In genomic region chr10:31320179-31320597, GRCh38 we compare ENCODE assay signal across 8 cellular contexts. TPM values are rescaled to one million over a fixed set of nuclear protein-coding genes. Genes with fewer than 3 reads are reported as not detected.
DNase-seq lines count a peak whose midpoint lies in the region; TF ChIP-seq lines count a peak whose summit lies in the region.

No MANE protein-coding gene starts in this region.

- CTCF ChIA-PET in PC-9 (lab: Charles Lee) = no interaction called here
- CTCF ChIA-PET in activated naive CD4-positive, alpha-beta T cell treated with anti-CD3 and anti-CD28 coated beads for 36 hours (lab: Charles Lee) = no interaction called here

- H3K4me3 ChIP-seq in GM12864 (ENCODE audit: low read depth, low read length) (peak overlapping the region; percentile 95), HFF-Myc (replicated peaks; ENCODE audit: low read depth, low read length) (peak overlapping the region; percentile 85), PC-9 (peak overlapping the region; percentile 39; the same call in 1 of the 2 replicates)

- peaks cover 3% of the 10 kb centered on the region for H3K36me3 Mint-ChIP-seq in activated naive CD4-positive, alpha-beta T cell treated with anti-CD3 and anti-CD28 coated beads for 36 hours (ENCODE audit: low read depth)

- H3K4me1 ChIP-seq in PC-9 (replicated peaks; ENCODE audit: insufficient read depth) = no peaks in the 10 kb centered on the region; the same call in 1 of the 2 replicates

- H3K27ac ChIP-seq in PC-9 = no peak overlapping the region

- H3K9me3 ChIP-seq in PC-9 (ENCODE audit: insufficient read depth, low read depth) = no peaks in the 10 kb centered on the region

- no peaks in the 10 kb centered on the region for H3K27me3 Mint-ChIP-seq in activated naive CD4-positive, alpha-beta T cell treated with anti-CD3 and anti-CD28 coated beads for 36 hours (ENCODE audit: low read depth)

- no peaks in the 10 kb centered on the region for H3K36me3 ChIP-seq in PC-9 (ENCODE audit: low read depth)

- H3K27me3 ChIP-seq in PC-9 (ENCODE audit: insufficient read depth, low read depth) = 0 out of 2 replicates have a peak, but pooled peaks cover 4% of the 10 kb centered on the region

- no peak overlapping the region for H2AFZ ChIP-seq in PC-9

- peak overlapping the region; percentile 94 for H3K27ac Mint-ChIP-seq in activated naive CD4-positive, alpha-beta T cell treated with anti-CD3 and anti-CD28 coated beads for 36 hours

- POLR2A ChIA-PET in PC-9 (lab: Charles Lee; ENCODE audit: unreplicated experiment) = no interaction called here

- no TSS peak for BruUV-seq in PC-9 (replicated peaks; lab: Mats Ljungman, UMichigan)

- H4K20me1 ChIP-seq in PC-9 (ENCODE audit: insufficient read depth) = no peaks in the 10 kb centered on the region

- H3K4me2 ChIP-seq in PC-9 = peak overlapping the region; percentile 64

- peaks cover 40% of the 10 kb centered on the region for H3K4me1 Mint-ChIP-seq in activated naive CD4-positive, alpha-beta T cell treated with anti-CD3 and anti-CD28 coated beads for 36 hours (ENCODE audit: low read depth)

- DNase-seq in GM12864 (ENCODE audit: low read depth) (no peak), HFF-Myc (ENCODE audit: extremely low read depth, low read depth) (no peak), PC-9 (peak in 1 of 2 experiments; percentile 14), cardiac septum (ENCODE audit: low spot score) (peak; percentile 84), posterior cingulate gyrus (peak in 8 of 10 donors; percentile 15 to 81 (median 30)), A172 (ENCODE audit: low spot score) (no peak), HPDE6-E6E7 (ENCODE audit: extremely low spot score) (no peak)
- DNase-seq in activated naive CD4-positive, alpha-beta T cell treated with anti-CD3 and anti-CD28 coated beads for 36 hours = peak; percentile 71

- H3K9me2 ChIP-seq in PC-9 (ENCODE audit: insufficient read depth) = no peaks in the 10 kb centered on the region

- TF ChIP-seq CTCF in GM12864 (IDR thresholded peaks at IDR 0.05; ENCODE audit: low read depth, low read length, missing control alignments) (peak; percentile 9), HFF-Myc (IDR thresholded peaks at IDR 0.05; ENCODE audit: low read depth, low read length, missing control alignments) (no peak), PC-9 (conservative IDR thresholded peaks at IDR 0.05) (no peak)

- H3K79me2 ChIP-seq in PC-9 (ENCODE audit: low read depth) = peaks cover 6% of the 10 kb centered on the region; the same call in 1 of the 2 replicates

- H3F3A ChIP-seq in PC-9 (ENCODE audit: insufficient read depth, low read depth) = no peaks in the 10 kb centered on the region

- peak overlapping the region; percentile 82 for H3K4me3 Mint-ChIP-seq in activated naive CD4-positive, alpha-beta T cell treated with anti-CD3 and anti-CD28 coated beads for 36 hours

- intact Hi-C loops in PC-9 (cut with micrococcal nuclease; ENCODE audit: unreplicated experiment) = no loop called here
- intact Hi-C loops in activated naive CD4-positive, alpha-beta T cell treated with anti-CD3 and anti-CD28 coated beads for 36 hours (cut with micrococcal nuclease) = loop anchor here (1.0 to 5.0 kb wide), 4 partner anchors 62 to 1057 kb away; no protein-coding TSS in a partner anchor
- intact Hi-C loops in cardiac septum (cut with DNase I) = loop anchor here (2.0 to 10.0 kb wide), 6 partner anchors 72 to 487 kb away; no protein-coding TSS in a partner anchor
- intact Hi-C loops in posterior cingulate gyrus (cut with DNase I) = loop anchor here (5.0 kb wide), 2 partner anchors 442 to 487 kb away; no protein-coding TSS in a partner anchor

- no peaks in the 10 kb centered on the region for H3K9me3 Mint-ChIP-seq in activated naive CD4-positive, alpha-beta T cell treated with anti-CD3 and anti-CD28 coated beads for 36 hours

RNA-seq across cellular contexts. Expression of gene ZEB1, which starts 1.2 kb away (rescaled TPM):
- total RNA-seq in PC-9 (2021) (1.0 and 1.4 TPM in 2 replicates), cardiac septum (149 TPM)
- 10 to 100 TPM; 24.8 to 29.1 TPM for total RNA-seq in activated naive CD4-positive, alpha-beta T cell treated with anti-CD3 and anti-CD28 coated beads for 36 hours
- total RNA-seq in A172 (2014; rRNA removed; shearing (Covaris generic)) = 22.4 and 25.1 TPM in 2 replicates

Comparison
In these comparisons a context has a peak if more than half of its experiments do, and no peak if none do; other contexts are left out.
1. DNase-seq: peak in activated naive CD4-positive, alpha-beta T cell treated with anti-CD3 and anti-CD28 coated beads for 36 hours (single experiment), cardiac septum (single experiment) and posterior cingulate gyrus (8 of 10); none in GM12864 (single experiment), HFF-Myc (single experiment), A172 (single experiment) and HPDE6-E6E7 (single experiment).
2. H3K4me3 ChIP-seq: peak in every context shown above with its lines; median percentile 95 in GM12864; 85 in HFF-Myc; 39 in PC-9.